In the genomic region with DNA sequence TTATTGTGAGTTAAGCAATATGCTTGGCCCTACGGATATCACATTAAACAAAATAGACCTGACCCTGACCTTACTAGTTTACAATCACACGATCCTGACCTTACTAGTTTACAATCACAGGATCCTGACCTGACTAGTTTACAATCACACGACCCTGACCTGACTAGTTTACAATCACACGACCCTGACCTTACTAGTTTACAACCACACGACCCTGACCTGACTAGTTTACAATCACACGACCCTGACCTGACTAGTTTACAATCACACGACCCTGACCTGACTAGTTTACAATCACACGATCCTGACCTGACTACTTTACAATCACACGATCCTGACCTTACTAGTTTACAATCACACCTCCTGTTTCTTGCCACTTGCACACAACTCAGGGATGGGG, we compare ENCODE assay signal across 8 cellular contexts.
A peak's percentile ranks its signal among the peaks of the same experiment; 100 is the strongest.
DNase-seq lines count a peak whose midpoint lies in the region; FAIRE-seq and TF ChIP-seq lines count a peak whose summit lies in the region.
"Not testable (repeated sequence)": the region's sequence is repeated elsewhere in the genome, so short reads cannot be mapped to it uniquely, and the experiment has no call there.

No MANE protein-coding gene starts in this region.

- H3K4me1 Mint-ChIP-seq in neural progenitor cell = peaks cover 11% of the 10 kb centered on the region

- not testable (repeated sequence) for H3K9ac ChIP-seq in neural progenitor cell

- not testable (repeated sequence) for H3F3A ChIP-seq in neural progenitor cell (ENCODE audit: low read depth)

- H3K79me2 ChIP-seq in neural progenitor cell (ENCODE audit: low read depth) = not testable (repeated sequence)

- FAIRE-seq in H54 (lab: Jason Lieb, UNC) (peak; percentile 97), colon (lab: Jason Lieb, UNC) (peak; percentile 100)

- not testable (repeated sequence) for H3K4me3 ChIP-seq in fibroblast of the aortic adventitia (ENCODE audit: low read depth, low read length); iPS DF 6.9 (ENCODE audit: low read length); neural progenitor cell

- not testable (repeated sequence) for TF ChIP-seq POLR2A in H54 (IDR thresholded peaks at IDR 0.05; ENCODE audit: low read depth, low read length)

- not testable (repeated sequence) for H3K9me3 Mint-ChIP-seq in neural progenitor cell

- H3K27me3 Mint-ChIP-seq in neural progenitor cell (ENCODE audit: insufficient read depth, low read depth) = not testable (repeated sequence)

- DNase-seq in EH (ENCODE audit: low read depth) = peak; percentile 16
- DNase-seq in H54 (ENCODE audit: insufficient read length, low spot score) = not testable (repeated sequence)
- DNase-seq in SK-N-DZ (ENCODE audit: low spot score) = peak; percentile 18
- DNase-seq in fibroblast of the aortic adventitia (ENCODE audit: low read depth) = peak; percentile 24
- peak; percentile 39 for DNase-seq in iPS DF 6.9 (ENCODE audit: low read depth, low spot score)
- peak; percentile 48 for DNase-seq in neural progenitor cell (ENCODE audit: low spot score)
- peak; percentile 9 for DNase-seq in stimulated activated CD4-positive, alpha-beta T cell treated with anti-CD3 and anti-CD28 coated beads, Interleukin-4, amount 100 ng/mL, for 24 hours

- H2AFZ ChIP-seq in neural progenitor cell (replicated peaks) = not testable (repeated sequence)

- not testable (repeated sequence) for H3K27ac ChIP-seq in iPS DF 6.9 (ENCODE audit: low read length); neural progenitor cell

- not testable (repeated sequence) for H4K20me1 ChIP-seq in neural progenitor cell (ENCODE audit: low read depth)

- H3K9me3 ChIP-seq in iPS DF 6.9 (ENCODE audit: control insufficient read depth, insufficient read depth, low read length); neural progenitor cell (ENCODE audit: low read depth): not testable (repeated sequence)

- not testable (repeated sequence) for TF ChIP-seq CTCF in fibroblast of the aortic adventitia (IDR thresholded peaks at IDR 0.05; ENCODE audit: insufficient read depth, low read length); neural progenitor cell (IDR thresholded peaks at IDR 0.05)

- not testable (repeated sequence) for H3K36me3 ChIP-seq in iPS DF 6.9 (ENCODE audit: control insufficient read depth, insufficient read depth, low read length); neural progenitor cell

- H3K4me2 ChIP-seq in neural progenitor cell = not testable (repeated sequence)

- not testable (repeated sequence) for H3K4me3 Mint-ChIP-seq in neural progenitor cell

- H3K27ac Mint-ChIP-seq in neural progenitor cell = not testable (repeated sequence)

- not testable (repeated sequence) for H3K4me1 ChIP-seq in iPS DF 6.9 (ENCODE audit: control insufficient read depth, insufficient read depth, low read length); neural progenitor cell

- not testable (repeated sequence) for H3K36me3 Mint-ChIP-seq in neural progenitor cell

- WGBS in iPS DF 6.9 (ENCODE audit: insufficient coverage, insufficient read length) = no CpG with 5 or more reads among the region's 9 CpGs

- H3K27me3 ChIP-seq in iPS DF 6.9 (ENCODE audit: control insufficient read depth, insufficient read depth, low read length); neural progenitor cell: not testable (repeated sequence)
